1 cellular context compared by ENCODE assay signal in genomic region chr6:116680880-116681672, GRCh38.
A peak's percentile ranks its signal among the peaks of the same experiment; 100 is the strongest.
TF ChIP-seq lines count a peak whose summit lies in the region.

Gene KPNA5, plus strand, starts transcription at chr6:116681211. Its CDS starts 124 bp downstream, at chr6:116681335.

TF ChIP-seq in HepG2, 621 proteins besides CTCF, POLR2A, EP300 and RAD21 (continued from another document and continues in another):
- peak; percentile 43; the same call in 1 of the 2 replicates for TF ChIP-seq ZSCAN20 (CRISPR knock-in tag; IDR thresholded peaks at IDR 0.05; ENCODE audit: borderline replicate concordance)
- peak; percentile 84; the same call in 1 of the 2 replicates for TF ChIP-seq SIN3A (IDR thresholded peaks at IDR 0.05; ENCODE audit: borderline replicate concordance, low read depth, low read length)
- TF ChIP-seq, protein P1, sequence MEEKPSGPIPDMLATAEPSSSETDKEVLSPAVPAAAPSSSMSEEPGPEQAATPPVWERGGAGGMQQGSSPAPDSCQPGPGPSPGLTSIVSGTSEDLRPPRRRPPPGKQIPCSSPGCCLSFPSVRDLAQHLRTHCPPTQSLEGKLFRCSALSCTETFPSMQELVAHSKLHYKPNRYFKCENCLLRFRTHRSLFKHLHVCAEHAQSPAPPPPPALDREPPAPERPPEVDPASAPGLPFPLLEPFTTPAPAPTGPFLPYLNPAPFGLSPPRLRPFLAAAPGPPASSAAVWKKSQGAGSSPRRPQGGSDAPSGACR (CRISPR knock-in tag; IDR thresholded peaks at IDR 0.05), result no peak; the same call in 1 of the 2 replicates
- TF ChIP-seq ZNF614 (CRISPR knock-in tag; IDR thresholded peaks at IDR 0.05; ENCODE audit: borderline replicate concordance), result peak; percentile 95
- TF ChIP-seq NRL (CRISPR knock-in tag; IDR thresholded peaks at IDR 0.05; ENCODE audit: borderline replicate concordance), result 0 out of 2 replicates have a peak, but pooled peaks have one; percentile 56
- no peak; the same call in 1 of the 2 replicates for TF ChIP-seq TBX3 (IDR thresholded peaks at IDR 0.05; ENCODE audit: borderline replicate concordance)
- TF ChIP-seq, protein P2, sequence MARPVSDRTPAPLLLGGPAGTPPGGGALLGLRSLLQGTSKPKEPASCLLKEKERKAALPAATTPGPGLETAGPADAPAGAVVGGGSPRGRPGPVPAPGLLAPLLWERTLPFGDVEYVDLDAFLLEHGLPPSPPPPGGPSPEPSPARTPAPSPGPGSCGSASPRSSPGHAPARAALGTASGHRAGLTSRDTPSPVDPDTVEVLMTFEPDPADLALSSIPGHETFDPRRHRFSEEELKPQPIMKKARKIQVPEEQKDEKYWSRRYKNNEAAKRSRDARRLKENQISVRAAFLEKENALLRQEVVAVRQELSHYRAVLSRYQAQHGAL (CRISPR knock-in tag; IDR thresholded peaks at IDR 0.05; ENCODE audit: not compliant biosample characterization), result peak; percentile 39
- TF ChIP-seq ZNF780A (CRISPR knock-in tag; IDR thresholded peaks at IDR 0.05), result peak; percentile 31; the same call in 1 of the 2 replicates
- peak; percentile 85 for TF ChIP-seq ASH2L (IDR thresholded peaks at IDR 0.05; ENCODE audit: insufficient read length, low read depth, low read length)
- no peak for TF ChIP-seq STAT5B (CRISPR knock-in tag; IDR thresholded peaks at IDR 0.05)
- TF ChIP-seq CBFB (CRISPR knock-in tag; IDR thresholded peaks at IDR 0.05), result peak; percentile 72; the same call in 1 of the 2 replicates
- no peak for TF ChIP-seq ZEB1 (IDR thresholded peaks at IDR 0.05; ENCODE audit: insufficient replicate concordance, low read depth)
- no peak for TF ChIP-seq CHCHD3 (CRISPR knock-in tag; IDR thresholded peaks at IDR 0.05)
- peak; percentile 88 for TF ChIP-seq MEIS1 (CRISPR knock-in tag; IDR thresholded peaks at IDR 0.05; ENCODE audit: borderline replicate concordance)
- TF ChIP-seq SOX13 (IDR thresholded peaks at IDR 0.05), result no peak
- peak in 1 of 2 experiments; percentile 61; a peak in 2 of 4 replicates for TF ChIP-seq SOX13 (CRISPR knock-in tag; conservative IDR thresholded peaks at IDR 0.05 in 1 of 2, IDR thresholded peaks at IDR 0.05 in 1 of 2)
- TF ChIP-seq IKZF4 (CRISPR knock-in tag; IDR thresholded peaks at IDR 0.05; ENCODE audit: borderline replicate concordance, low read depth, not compliant biosample characterization), result peak; percentile 91
- TF ChIP-seq, protein P3, sequence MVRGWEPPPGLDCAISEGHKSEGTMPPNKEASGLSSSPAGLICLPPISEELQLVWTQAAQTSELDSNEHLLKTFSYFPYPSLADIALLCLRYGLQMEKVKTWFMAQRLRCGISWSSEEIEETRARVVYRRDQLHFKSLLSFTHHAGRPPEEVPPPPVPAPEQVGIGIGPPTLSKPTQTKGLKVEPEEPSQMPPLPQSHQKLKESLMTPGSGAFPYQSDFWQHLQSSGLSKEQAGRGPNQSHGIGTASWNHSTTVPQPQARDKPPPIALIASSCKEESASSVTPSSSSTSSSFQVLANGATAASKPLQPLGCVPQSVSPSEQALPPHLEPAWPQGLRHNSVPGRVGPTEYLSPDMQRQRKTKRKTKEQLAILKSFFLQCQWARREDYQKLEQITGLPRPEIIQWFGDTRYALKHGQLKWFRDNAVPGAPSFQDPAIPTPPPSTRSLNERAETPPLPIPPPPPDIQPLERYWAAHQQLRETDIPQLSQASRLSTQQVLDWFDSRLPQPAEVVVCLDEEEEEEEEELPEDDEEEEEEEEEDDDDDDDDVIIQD (CRISPR knock-in tag; IDR thresholded peaks at IDR 0.05; ENCODE audit: low read depth), result peak; percentile 98
- TF ChIP-seq SRY (CRISPR knock-in tag; IDR thresholded peaks at IDR 0.05), result peak; percentile 19
- TF ChIP-seq, protein P4, sequence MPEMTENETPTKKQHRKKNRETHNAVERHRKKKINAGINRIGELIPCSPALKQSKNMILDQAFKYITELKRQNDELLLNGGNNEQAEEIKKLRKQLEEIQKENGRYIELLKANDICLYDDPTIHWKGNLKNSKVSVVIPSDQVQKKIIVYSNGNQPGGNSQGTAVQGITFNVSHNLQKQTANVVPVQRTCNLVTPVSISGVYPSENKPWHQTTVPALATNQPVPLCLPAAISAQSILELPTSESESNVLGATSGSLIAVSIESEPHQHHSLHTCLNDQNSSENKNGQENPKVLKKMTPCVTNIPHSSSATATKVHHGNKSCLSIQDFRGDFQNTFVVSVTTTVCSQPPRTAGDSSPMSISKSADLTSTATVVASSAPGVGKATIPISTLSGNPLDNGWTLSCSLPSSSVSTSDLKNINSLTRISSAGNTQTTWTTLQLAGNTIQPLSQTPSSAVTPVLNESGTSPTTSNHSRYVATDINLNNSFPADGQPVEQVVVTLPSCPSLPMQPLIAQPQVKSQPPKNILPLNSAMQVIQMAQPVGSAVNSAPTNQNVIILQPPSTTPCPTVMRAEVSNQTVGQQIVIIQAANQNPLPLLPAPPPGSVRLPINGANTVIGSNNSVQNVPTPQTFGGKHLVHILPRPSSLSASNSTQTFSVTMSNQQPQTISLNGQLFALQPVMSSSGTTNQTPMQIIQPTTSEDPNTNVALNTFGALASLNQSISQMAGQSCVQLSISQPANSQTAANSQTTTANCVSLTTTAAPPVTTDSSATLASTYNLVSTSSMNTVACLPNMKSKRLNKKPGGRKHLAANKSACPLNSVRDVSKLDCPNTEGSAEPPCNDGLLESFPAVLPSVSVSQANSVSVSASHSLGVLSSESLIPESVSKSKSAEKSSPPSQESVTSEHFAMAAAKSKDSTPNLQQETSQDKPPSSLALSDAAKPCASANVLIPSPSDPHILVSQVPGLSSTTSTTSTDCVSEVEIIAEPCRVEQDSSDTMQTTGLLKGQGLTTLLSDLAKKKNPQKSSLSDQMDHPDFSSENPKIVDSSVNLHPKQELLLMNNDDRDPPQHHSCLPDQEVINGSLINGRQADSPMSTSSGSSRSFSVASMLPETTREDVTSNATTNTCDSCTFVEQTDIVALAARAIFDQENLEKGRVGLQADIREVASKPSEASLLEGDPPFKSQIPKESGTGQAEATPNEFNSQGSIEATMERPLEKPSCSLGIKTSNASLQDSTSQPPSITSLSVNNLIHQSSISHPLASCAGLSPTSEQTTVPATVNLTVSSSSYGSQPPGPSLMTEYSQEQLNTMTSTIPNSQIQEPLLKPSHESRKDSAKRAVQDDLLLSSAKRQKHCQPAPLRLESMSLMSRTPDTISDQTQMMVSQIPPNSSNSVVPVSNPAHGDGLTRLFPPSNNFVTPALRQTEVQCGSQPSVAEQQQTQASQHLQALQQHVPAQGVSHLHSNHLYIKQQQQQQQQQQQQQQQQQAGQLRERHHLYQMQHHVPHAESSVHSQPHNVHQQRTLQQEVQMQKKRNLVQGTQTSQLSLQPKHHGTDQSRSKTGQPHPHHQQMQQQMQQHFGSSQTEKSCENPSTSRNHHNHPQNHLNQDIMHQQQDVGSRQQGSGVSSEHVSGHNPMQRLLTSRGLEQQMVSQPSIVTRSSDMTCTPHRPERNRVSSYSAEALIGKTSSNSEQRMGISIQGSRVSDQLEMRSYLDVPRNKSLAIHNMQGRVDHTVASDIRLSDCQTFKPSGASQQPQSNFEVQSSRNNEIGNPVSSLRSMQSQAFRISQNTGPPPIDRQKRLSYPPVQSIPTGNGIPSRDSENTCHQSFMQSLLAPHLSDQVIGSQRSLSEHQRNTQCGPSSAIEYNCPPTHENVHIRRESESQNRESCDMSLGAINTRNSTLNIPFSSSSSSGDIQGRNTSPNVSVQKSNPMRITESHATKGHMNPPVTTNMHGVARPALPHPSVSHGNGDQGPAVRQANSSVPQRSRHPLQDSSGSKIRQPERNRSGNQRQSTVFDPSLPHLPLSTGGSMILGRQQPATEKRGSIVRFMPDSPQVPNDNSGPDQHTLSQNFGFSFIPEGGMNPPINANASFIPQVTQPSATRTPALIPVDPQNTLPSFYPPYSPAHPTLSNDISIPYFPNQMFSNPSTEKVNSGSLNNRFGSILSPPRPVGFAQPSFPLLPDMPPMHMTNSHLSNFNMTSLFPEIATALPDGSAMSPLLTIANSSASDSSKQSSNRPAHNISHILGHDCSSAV (CRISPR knock-in tag; IDR thresholded peaks at IDR 0.05; ENCODE audit: borderline replicate concordance), result no peak
- peak; percentile 86 for TF ChIP-seq NFKB2 (CRISPR knock-in tag; IDR thresholded peaks at IDR 0.05; ENCODE audit: borderline replicate concordance)
- TF ChIP-seq IKZF1 (IDR thresholded peaks at IDR 0.05), result no peak
- no peak for TF ChIP-seq FOXP1 (IDR thresholded peaks at IDR 0.05)
- TF ChIP-seq FOXP1 (CRISPR knock-in tag; IDR thresholded peaks at IDR 0.05), result peak; percentile 24; the same call in 1 of the 2 replicates
- TF ChIP-seq, protein P5, sequence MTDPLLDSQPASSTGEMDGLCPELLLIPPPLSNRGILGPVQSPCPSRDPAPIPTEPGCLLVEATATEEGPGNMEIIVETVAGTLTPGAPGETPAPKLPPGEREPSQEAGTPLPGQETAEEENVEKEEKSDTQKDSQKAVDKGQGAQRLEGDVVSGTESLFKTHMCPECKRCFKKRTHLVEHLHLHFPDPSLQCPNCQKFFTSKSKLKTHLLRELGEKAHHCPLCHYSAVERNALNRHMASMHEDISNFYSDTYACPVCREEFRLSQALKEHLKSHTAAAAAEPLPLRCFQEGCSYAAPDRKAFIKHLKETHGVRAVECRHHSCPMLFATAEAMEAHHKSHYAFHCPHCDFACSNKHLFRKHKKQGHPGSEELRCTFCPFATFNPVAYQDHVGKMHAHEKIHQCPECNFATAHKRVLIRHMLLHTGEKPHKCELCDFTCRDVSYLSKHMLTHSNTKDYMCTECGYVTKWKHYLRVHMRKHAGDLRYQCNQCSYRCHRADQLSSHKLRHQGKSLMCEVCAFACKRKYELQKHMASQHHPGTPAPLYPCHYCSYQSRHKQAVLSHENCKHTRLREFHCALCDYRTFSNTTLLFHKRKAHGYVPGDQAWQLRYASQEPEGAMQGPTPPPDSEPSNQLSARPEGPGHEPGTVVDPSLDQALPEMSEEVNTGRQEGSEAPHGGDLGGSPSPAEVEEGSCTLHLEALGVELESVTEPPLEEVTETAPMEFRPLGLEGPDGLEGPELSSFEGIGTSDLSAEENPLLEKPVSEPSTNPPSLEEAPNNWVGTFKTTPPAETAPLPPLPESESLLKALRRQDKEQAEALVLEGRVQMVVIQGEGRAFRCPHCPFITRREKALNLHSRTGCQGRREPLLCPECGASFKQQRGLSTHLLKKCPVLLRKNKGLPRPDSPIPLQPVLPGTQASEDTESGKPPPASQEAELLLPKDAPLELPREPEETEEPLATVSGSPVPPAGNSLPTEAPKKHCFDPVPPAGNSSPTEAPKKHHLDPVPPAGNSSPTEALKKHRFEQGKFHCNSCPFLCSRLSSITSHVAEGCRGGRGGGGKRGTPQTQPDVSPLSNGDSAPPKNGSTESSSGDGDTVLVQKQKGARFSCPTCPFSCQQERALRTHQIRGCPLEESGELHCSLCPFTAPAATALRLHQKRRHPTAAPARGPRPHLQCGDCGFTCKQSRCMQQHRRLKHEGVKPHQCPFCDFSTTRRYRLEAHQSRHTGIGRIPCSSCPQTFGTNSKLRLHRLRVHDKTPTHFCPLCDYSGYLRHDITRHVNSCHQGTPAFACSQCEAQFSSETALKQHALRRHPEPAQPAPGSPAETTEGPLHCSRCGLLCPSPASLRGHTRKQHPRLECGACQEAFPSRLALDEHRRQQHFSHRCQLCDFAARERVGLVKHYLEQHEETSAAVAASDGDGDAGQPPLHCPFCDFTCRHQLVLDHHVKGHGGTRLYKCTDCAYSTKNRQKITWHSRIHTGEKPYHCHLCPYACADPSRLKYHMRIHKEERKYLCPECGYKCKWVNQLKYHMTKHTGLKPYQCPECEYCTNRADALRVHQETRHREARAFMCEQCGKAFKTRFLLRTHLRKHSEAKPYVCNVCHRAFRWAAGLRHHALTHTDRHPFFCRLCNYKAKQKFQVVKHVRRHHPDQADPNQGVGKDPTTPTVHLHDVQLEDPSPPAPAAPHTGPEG (CRISPR knock-in tag; IDR thresholded peaks at IDR 0.05), result 0 out of 2 replicates have a peak, but pooled peaks have one; percentile 76
- peak; percentile 92 for TF ChIP-seq KLF6 (CRISPR knock-in tag; IDR thresholded peaks at IDR 0.05)
- TF ChIP-seq SUZ12 (IDR thresholded peaks at IDR 0.05; ENCODE audit: low read depth, low read length), result peak; percentile 32; the same call in 1 of the 2 replicates
- TF ChIP-seq ZNF790 (CRISPR knock-in tag; IDR thresholded peaks at IDR 0.05; ENCODE audit: borderline replicate concordance), result peak; percentile 95; the same call in 1 of the 2 replicates
- TF ChIP-seq ZNF280B (CRISPR knock-in tag; IDR thresholded peaks at IDR 0.05; ENCODE audit: borderline replicate concordance), result peak; percentile 14; the same call in 1 of the 2 replicates
- TF ChIP-seq SOX5 (CRISPR knock-in tag; IDR thresholded peaks at IDR 0.05; ENCODE audit: borderline replicate concordance), result peak; percentile 63
- TF ChIP-seq ZNF143 (CRISPR knock-in tag; IDR thresholded peaks at IDR 0.05), result peak; percentile 91
- TF ChIP-seq JUND (CRISPR knock-in tag; IDR thresholded peaks at IDR 0.05), result no peak
- TF ChIP-seq ETV6 (CRISPR knock-in tag; conservative IDR thresholded peaks at IDR 0.05), result peak; percentile 81
- TF ChIP-seq, protein P6, sequence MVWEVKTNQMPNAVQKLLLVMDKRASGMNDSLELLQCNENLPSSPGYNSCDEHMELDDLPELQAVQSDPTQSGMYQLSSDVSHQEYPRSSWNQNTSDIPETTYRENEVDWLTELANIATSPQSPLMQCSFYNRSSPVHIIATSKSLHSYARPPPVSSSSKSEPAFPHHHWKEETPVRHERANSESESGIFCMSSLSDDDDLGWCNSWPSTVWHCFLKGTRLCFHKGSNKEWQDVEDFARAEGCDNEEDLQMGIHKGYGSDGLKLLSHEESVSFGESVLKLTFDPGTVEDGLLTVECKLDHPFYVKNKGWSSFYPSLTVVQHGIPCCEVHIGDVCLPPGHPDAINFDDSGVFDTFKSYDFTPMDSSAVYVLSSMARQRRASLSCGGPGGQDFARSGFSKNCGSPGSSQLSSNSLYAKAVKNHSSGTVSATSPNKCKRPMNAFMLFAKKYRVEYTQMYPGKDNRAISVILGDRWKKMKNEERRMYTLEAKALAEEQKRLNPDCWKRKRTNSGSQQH (CRISPR knock-in tag; IDR thresholded peaks at IDR 0.05; ENCODE audit: low read depth), result peak; percentile 100
- TF ChIP-seq, protein P7, sequence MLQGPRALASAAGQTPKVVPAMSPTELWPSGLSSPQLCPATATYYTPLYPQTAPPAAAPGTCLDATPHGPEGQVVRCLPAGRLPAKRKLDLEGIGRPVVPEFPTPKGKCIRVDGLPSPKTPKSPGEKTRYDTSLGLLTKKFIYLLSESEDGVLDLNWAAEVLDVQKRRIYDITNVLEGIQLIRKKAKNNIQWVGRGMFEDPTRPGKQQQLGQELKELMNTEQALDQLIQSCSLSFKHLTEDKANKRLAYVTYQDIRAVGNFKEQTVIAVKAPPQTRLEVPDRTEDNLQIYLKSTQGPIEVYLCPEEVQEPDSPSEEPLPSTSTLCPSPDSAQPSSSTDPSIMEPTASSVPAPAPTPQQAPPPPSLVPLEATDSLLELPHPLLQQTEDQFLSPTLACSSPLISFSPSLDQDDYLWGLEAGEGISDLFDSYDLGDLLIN (CRISPR knock-in tag; IDR thresholded peaks at IDR 0.05; ENCODE audit: borderline replicate concordance), result no peak
- TF ChIP-seq ZBTB38 (CRISPR knock-in tag; IDR thresholded peaks at IDR 0.05), result peak; percentile 76
- TF ChIP-seq ZFP62 (CRISPR knock-in tag; IDR thresholded peaks at IDR 0.05), result no peak
- TF ChIP-seq ZNF263 (CRISPR knock-in tag; IDR thresholded peaks at IDR 0.05), result peak; percentile 47; the same call in 1 of the 2 replicates
- no peak for TF ChIP-seq PCBP1 (IDR thresholded peaks at IDR 0.05; ENCODE audit: borderline replicate concordance, low read depth, low read length)
